Comparison of ENCODE assay signal across 6 cellular contexts in the genomic region with DNA sequence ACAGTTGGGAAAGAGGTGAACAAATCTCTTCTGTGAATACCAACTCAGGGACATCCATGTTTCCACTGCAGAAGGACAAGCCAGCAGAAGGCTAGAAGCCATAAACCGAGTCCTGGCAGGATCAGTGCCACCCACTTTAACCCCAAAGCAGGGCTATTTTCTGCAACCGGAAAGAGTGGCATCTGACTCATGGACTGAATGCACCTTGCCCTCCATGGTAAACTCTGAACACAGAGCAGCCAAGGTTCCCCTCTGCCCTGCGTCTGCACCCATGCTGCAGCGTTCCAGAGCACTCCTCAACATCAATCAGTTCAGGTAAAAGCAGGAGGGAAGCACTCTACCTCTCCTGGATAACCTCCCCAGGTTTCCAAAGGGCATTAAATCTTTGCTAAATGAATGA. TPM values are rescaled to one million over a fixed set of nuclear protein-coding genes. Genes with fewer than 3 reads are reported as not detected.
DNase-seq lines count a peak whose midpoint lies in the region; TF ChIP-seq lines count a peak whose summit lies in the region.

No MANE protein-coding gene starts in this region.

- no peaks in the 10 kb centered on the region for H3K27me3 Mint-ChIP-seq in MCF 10A (ENCODE audit: insufficient read depth, unreplicated experiment)
- peaks cover 7% of the 10 kb centered on the region for H3K27me3 Mint-ChIP-seq in neural progenitor cell (ENCODE audit: insufficient read depth, low read depth)

- peaks cover 24% of the 10 kb centered on the region for H3K4me1 ChIP-seq in neural progenitor cell

- H3K4me3 Mint-ChIP-seq in MCF 10A (ENCODE audit: unreplicated experiment), result peak overlapping the region; percentile 97
- peak overlapping the region; percentile 98 for H3K4me3 Mint-ChIP-seq in neural progenitor cell

- H3K27me3 ChIP-seq in neural progenitor cell, result no peaks in the 10 kb centered on the region

- peak; percentile 24 to 32 for DNase-seq in NOMO-1 (lab: John Stamatoyannopoulos, UW; ENCODE audit: unreplicated experiment in 2 of 2)
- no peak for DNase-seq in NOMO-1 treated with dmso at 0.1 percent for 144 hours (lab: John Stamatoyannopoulos, UW; ENCODE audit: unreplicated experiment)
- DNase-seq in MCF 10A (ENCODE audit: unreplicated experiment), result peak; percentile 54
- no peak for DNase-seq in neural progenitor cell (ENCODE audit: low spot score)
- DNase-seq in DMS153 (lab: John Stamatoyannopoulos, UW), result no peak
- no peak for DNase-seq in amniotic stem cell (lab: John Stamatoyannopoulos, UW)

- H3K9ac ChIP-seq in neural progenitor cell, result no peak overlapping the region

- H3K9me3 Mint-ChIP-seq in MCF 10A (ENCODE audit: unreplicated experiment) (no peaks in the 10 kb centered on the region), neural progenitor cell (no peaks in the 10 kb centered on the region)

- H3K9me3 ChIP-seq in neural progenitor cell (ENCODE audit: low read depth), result no peaks in the 10 kb centered on the region

- intact Hi-C loops in MCF 10A (cut with micrococcal nuclease), result loop anchor here (2.0 kb wide), 1 partner anchor 30 kb away; a partner anchor contains a TSS

- POLR2A ChIA-PET in MCF 10A (lab: Yijun Ruan, JAX), result interaction anchor here (2.4 kb wide), 1 partner anchor 72 kb away, joined by 5 read pairs; no protein-coding TSS in a partner anchor

- no peak for TF ChIP-seq CTCF in MCF 10A (IDR thresholded peaks at IDR 0.05; ENCODE audit: unreplicated experiment)
- TF ChIP-seq CTCF in neural progenitor cell (IDR thresholded peaks at IDR 0.05), result no peak

- peaks cover 26% of the 10 kb centered on the region for H4K20me1 ChIP-seq in neural progenitor cell (ENCODE audit: low read depth)

- no TSS peak for BruUV-seq in MCF 10A (replicated peaks; lab: Mats Ljungman, UMichigan)

- H3K36me3 Mint-ChIP-seq in MCF 10A (ENCODE audit: insufficient read depth, unreplicated experiment) (peaks cover 15% of the 10 kb centered on the region), neural progenitor cell (peaks cover 9% of the 10 kb centered on the region)

- no peak overlapping the region for H2AFZ ChIP-seq in neural progenitor cell (replicated peaks)

- H3K27ac ChIP-seq in neural progenitor cell, result no peak overlapping the region

- CTCF ChIA-PET in MCF 10A (lab: Yijun Ruan, JAX), result interaction anchor here (0.6 kb wide), 1 partner anchor 22 kb away, joined by 5 read pairs; no protein-coding TSS in a partner anchor

- H3K27ac Mint-ChIP-seq in MCF 10A (ENCODE audit: low read depth, unreplicated experiment) (peak overlapping the region; percentile 96), neural progenitor cell (peak overlapping the region; percentile 98)

- H3K4me2 ChIP-seq in neural progenitor cell, result peak overlapping the region; percentile 86

- peaks cover 17% of the 10 kb centered on the region for H3F3A ChIP-seq in neural progenitor cell (ENCODE audit: low read depth)

- H3K4me3 ChIP-seq in neural progenitor cell, result peak overlapping the region; percentile 58

- H3K4me1 Mint-ChIP-seq in MCF 10A (ENCODE audit: insufficient read depth, unreplicated experiment) (peaks cover 30% of the 10 kb centered on the region), neural progenitor cell (peaks cover 26% of the 10 kb centered on the region)

- H3K79me2 ChIP-seq in neural progenitor cell (ENCODE audit: low read depth), result peaks cover 41% of the 10 kb centered on the region

- H3K36me3 ChIP-seq in neural progenitor cell, result peaks cover 3% of the 10 kb centered on the region

RNA-seq across cellular contexts. Expression of a gene that starts 0.8 kb away (rescaled TPM):
- total RNA-seq in MCF 10A (2022) (70.5 and 77.0 TPM in 2 replicates), neural progenitor cell (ENCODE audit: low replicate concordance) (47.8 and 66.8 TPM in 2 replicates)

RNA-seq across cellular contexts. Expression of a gene that starts 15.3 kb away (rescaled TPM):
- total RNA-seq in MCF 10A (2022) (0.47 TPM in 1 of 2 replicates, not detected in the other), neural progenitor cell (ENCODE audit: low replicate concordance) (0.19 TPM in 1 of 2 replicates, not detected in the other)

RNA-seq across cellular contexts. Expression of a gene that starts 30.6 kb away (rescaled TPM):
- total RNA-seq in MCF 10A (2022), result 3.4 and 6.6 TPM in 2 replicates
- total RNA-seq in neural progenitor cell (ENCODE audit: low replicate concordance), result 0.67 and 3.5 TPM in 2 replicates

RNA-seq across cellular contexts. Expression of a gene that starts 30.9 kb away (rescaled TPM):
- 45.6 and 50.5 TPM in 2 replicates for total RNA-seq in MCF 10A (2022)
- 5.2 and 7.7 TPM in 2 replicates for total RNA-seq in neural progenitor cell (ENCODE audit: low replicate concordance)

Comparison
In these comparisons a context has a peak if more than half of its experiments do, and no peak if none do; other contexts are left out.
1. DNase-seq: peak in NOMO-1 (2 of 2) and MCF 10A (single experiment); none in NOMO-1 treated with dmso at 0.1 percent for 144 hours (single experiment), neural progenitor cell (single experiment), DMS153 (single experiment) and amniotic stem cell (single experiment).